ENCODE assay signal across 1 cellular context in the genomic region with DNA sequence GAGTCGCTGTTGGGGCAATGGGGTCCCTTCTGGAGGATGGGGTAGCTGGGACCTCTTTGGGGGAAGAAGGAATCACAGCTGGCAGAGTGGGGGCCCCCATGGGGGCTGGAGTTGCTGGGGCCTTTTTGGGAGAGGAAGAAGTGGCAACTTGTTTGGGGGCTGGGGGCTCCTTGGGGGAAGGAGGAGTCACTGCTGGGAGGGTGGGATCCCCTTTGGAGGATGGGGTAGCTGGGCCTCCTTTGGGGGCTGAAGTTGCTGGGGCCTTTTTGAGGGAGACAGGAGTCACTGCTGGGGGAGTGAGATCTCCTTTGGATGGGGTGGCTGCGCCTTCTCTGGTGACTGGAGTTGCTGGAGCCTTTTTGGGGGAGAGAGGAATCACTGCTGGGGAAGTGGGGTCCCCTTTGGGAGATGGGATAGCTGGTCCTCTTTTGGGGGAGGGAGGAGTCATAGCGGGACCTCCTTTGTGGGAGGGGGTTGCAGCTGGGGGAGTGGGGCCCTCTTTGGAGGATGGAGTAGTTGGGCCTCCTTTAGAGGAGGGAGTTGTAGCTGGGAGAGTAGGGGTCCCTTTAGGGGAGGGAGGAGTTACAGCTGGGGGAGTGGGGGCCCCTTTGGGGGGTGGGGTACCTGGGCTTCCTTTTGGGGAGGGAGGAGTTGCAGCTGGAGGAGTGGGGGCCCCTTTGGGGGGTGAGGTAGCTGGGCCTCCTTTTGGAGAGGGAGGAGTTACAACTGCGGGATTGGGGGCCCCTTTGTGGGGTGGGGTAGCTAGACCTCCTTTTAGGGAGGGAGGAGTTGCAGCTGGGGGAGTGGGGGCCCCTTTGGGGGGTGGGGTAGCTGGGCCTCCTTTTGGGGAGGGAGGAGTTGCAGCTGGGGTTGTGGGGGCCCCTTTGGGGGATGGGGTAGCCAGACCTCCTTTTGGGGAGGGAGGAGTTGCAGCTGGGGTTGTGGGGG.
TF ChIP-seq lines count a peak whose summit lies in the region.

No MANE protein-coding gene starts in this region.

TF ChIP-seq in WTC11, 78 proteins besides CTCF, POLR2A, EP300 and RAD21 (continued from another document):
- TF ChIP-seq, protein P1, sequence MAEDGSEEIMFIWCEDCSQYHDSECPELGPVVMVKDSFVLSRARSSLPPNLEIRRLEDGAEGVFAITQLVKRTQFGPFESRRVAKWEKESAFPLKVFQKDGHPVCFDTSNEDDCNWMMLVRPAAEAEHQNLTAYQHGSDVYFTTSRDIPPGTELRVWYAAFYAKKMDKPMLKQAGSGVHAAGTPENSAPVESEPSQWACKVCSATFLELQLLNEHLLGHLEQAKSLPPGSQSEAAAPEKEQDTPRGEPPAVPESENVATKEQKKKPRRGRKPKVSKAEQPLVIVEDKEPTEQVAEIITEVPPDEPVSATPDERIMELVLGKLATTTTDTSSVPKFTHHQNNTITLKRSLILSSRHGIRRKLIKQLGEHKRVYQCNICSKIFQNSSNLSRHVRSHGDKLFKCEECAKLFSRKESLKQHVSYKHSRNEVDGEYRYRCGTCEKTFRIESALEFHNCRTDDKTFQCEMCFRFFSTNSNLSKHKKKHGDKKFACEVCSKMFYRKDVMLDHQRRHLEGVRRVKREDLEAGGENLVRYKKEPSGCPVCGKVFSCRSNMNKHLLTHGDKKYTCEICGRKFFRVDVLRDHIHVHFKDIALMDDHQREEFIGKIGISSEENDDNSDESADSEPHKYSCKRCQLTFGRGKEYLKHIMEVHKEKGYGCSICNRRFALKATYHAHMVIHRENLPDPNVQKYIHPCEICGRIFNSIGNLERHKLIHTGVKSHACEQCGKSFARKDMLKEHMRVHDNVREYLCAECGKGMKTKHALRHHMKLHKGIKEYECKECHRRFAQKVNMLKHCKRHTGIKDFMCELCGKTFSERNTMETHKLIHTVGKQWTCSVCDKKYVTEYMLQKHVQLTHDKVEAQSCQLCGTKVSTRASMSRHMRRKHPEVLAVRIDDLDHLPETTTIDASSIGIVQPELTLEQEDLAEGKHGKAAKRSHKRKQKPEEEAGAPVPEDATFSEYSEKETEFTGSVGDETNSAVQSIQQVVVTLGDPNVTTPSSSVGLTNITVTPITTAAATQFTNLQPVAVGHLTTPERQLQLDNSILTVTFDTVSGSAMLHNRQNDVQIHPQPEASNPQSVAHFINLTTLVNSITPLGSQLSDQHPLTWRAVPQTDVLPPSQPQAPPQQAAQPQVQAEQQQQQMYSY (CRISPR knock-in tag; IDR thresholded peaks at IDR 0.05): no peak
- no peak for TF ChIP-seq NR1H2 (CRISPR knock-in tag; IDR thresholded peaks at IDR 0.05)
- TF ChIP-seq ATF1 (CRISPR knock-in tag; IDR thresholded peaks at IDR 0.05): no peak
